Comparison of ENCODE assay signal across 25 cellular contexts in genomic region chr14:89794096-89794495, GRCh38.
DNase-seq lines count a peak whose midpoint lies in the region; ATAC-seq and TF ChIP-seq lines count a peak whose summit lies in the region.
"Had no signal": no experiment of that assay in that cellular context is flagged by ENCODE, and none has a peak within 500 bp of the region (broad histone marks: within the 10 kb centered on the region; RNA-seq: fewer than 3 reads in every experiment).

No MANE protein-coding gene starts in this region.

- peak; percentile 66 for ATAC-seq in Right ventricle myocardium inferior
- ATAC-seq in gastrocnemius medialis, result no peak
- ATAC-seq in HG03039 (IDR thresholded peaks at IDR 0.05; ENCODE audit: unreplicated experiment), result no peak
- ATAC-seq: activated CD8-positive, alpha-beta T cell treated with anti-CD3 and anti-CD28 coated beads, Interleukin-2, amount 10 ng/mL, durations not matched to agents 7 days and 5 days; mucosa of descending colon; stimulated activated naive CD8-positive, alpha-beta T cell treated with anti-CD3 and anti-CD28 coated beads, Interleukin-15, amount 100 ng/mL, for 72 hours had no signal

- TF ChIP-seq POLR2A in gastrocnemius medialis (IDR thresholded peaks at IDR 0.05), result no peak

- H3K27me3 ChIP-seq in right atrium auricular region (no peaks in the 10 kb centered on the region), gastrocnemius medialis (no peaks in the 10 kb centered on the region)
- H3K27me3 ChIP-seq: breast epithelium, Peyer's patch, tibial artery had no signal

- intact Hi-C loops in Right ventricle myocardium inferior (cut with DNase I) (no loop called here), cardiac septum (cut with DNase I) (no loop called here), gastrocnemius medialis (cut with DNase I; ENCODE audit: low total_unique reads) (loop anchor here (5.0 to 10.0 kb wide), 3 partner anchors 89 to 379 kb away; partner anchors contain the start of gene FOXN3)

- peak overlapping the region; percentile 69 to 74 for H3K27ac ChIP-seq in right atrium auricular region
- H3K27ac ChIP-seq in gastrocnemius medialis, result peak overlapping the region; percentile 81 to 91 (median 89)
- H3K27ac ChIP-seq: 22Rv1, breast epithelium, C4-2B, tibial artery had no signal

- H3K4me1 ChIP-seq in right atrium auricular region (peaks cover 0 to 11% of the 10 kb centered on the region in 2 donors), gastrocnemius medialis (peaks cover 18 to 26% of the 10 kb centered on the region in 2 donors)
- H3K4me1 ChIP-seq: breast epithelium, HAP-1, Peyer's patch had no signal

- H3K4me3 ChIP-seq in right atrium auricular region (no peak overlapping the region), gastrocnemius medialis (no peak overlapping the region)
- H3K4me3 ChIP-seq: breast epithelium, HAP-1, lung, mucosa of descending colon, Peyer's patch, tibial artery had no signal

- H3K36me3 ChIP-seq in right atrium auricular region (no peaks in the 10 kb centered on the region), gastrocnemius medialis (no peaks in the 10 kb centered on the region)
- H3K36me3 ChIP-seq: breast epithelium, HAP-1, Peyer's patch, tibial artery had no signal

- H3K9me3 ChIP-seq in right atrium auricular region (no peaks in the 10 kb centered on the region), gastrocnemius medialis (no peaks in the 10 kb centered on the region)
- H3K9me3 ChIP-seq: breast epithelium, HAP-1, mucosa of descending colon, Peyer's patch, tibial artery had no signal

- TF ChIP-seq CTCF in right atrium auricular region (IDR thresholded peaks at IDR 0.05) (no peak), gastrocnemius medialis (IDR thresholded peaks at IDR 0.05 in 4 of 5, conservative IDR thresholded peaks at IDR 0.05 in 1 of 5) (no peak)

- in situ Hi-C loops in gastrocnemius medialis (cut with MboI; ENCODE audit: low sequenced_read_pairs in 4 of 4), result no loop called here

- peak; percentile 78 for DNase-seq in Right ventricle myocardium inferior (ENCODE audit: missing footprints)
- no peak for DNase-seq in cardiac septum (ENCODE audit: low spot score)
- peak; percentile 86 for DNase-seq in right atrium auricular region (ENCODE audit: low spot score)
- DNase-seq in gastrocnemius medialis, result peak; percentile 22 to 74
- DNase-seq in mucosa of gallbladder (ENCODE audit: low spot score), result no peak
- DNase-seq in NCI-H2107 treated with DMSO at 0.1 percent for 48 hours (lab: John Stamatoyannopoulos, UW; ENCODE audit: unreplicated experiment), result no peak
- DNase-seq in hypothalamus (lab: John Stamatoyannopoulos, UW), result no peak
- DNase-seq: activated CD8-positive, alpha-beta T cell treated with anti-CD3 and anti-CD28 coated beads, Interleukin-2, amount 10 ng/mL, durations not matched to agents 7 days and 5 days; activated naive CD4-positive, alpha-beta T cell treated with anti-CD3 and anti-CD28 coated beads, Interleukin-2, amount 50 U/mL, for 16 hours; COR-L47; NCI-H2107; NCI-H446 treated with DMSO at 0.1 percent for 48 hours; NCI-H82; retina; SIG-M5; stimulated activated naive CD8-positive, alpha-beta T cell treated with anti-CD3 and anti-CD28 coated beads, Interleukin-15, amount 100 ng/mL, for 72 hours had no signal

Comparison
In these comparisons a context has a peak if more than half of its experiments do, and no peak if none do; other contexts are left out.
1. DNase-seq: peak in Right ventricle myocardium inferior (single experiment), right atrium auricular region (single experiment) and gastrocnemius medialis (2 of 2); none in cardiac septum (single experiment), mucosa of gallbladder (single experiment), NCI-H2107 treated with DMSO at 0.1 percent for 48 hours (single experiment) and hypothalamus (0 of 51).